Comparison of ENCODE assay signal across 7 cellular contexts in the genomic region with DNA sequence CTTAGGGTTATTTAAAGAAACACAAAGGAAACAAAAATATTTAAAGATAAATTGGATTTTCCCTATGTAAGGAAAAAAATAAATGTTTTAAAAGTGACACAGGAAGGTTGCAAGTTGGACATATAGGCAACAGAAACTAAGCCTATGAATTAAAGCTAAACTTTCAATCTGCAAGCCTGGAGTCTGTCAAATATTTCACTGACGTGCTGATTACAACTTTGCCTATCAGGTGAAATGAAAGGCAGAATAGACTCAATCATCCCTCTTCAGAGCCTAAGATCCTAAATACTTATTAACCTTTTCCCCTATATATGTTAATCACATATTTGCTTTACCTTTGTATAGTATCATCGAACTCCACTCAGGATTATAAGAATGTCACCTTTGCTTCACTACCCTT.
"Had no signal": no experiment of that assay in that cellular context is flagged by ENCODE, and none has a peak within 500 bp of the region (broad histone marks: within the 10 kb centered on the region; RNA-seq: fewer than 3 reads in every experiment).

No MANE protein-coding gene starts in this region.

- H3K4me3 ChIP-seq: K562 had no signal

- FAIRE-seq: HepG2, HTR-8/SVneo, K562 had no signal

- DNase-seq: IMR-90, KBM-7, KG1 had no signal

- H3K27ac ChIP-seq: HL-60 had no signal
